15 cellular contexts compared by ENCODE assay signal in genomic region chr5:93545872-93546271, GRCh38. TPM values are rescaled to one million over a fixed set of nuclear protein-coding genes. Genes with fewer than 3 reads are reported as not detected.
A peak's percentile ranks its signal among the peaks of the same experiment; 100 is the strongest.
DNase-seq lines count a peak whose midpoint lies in the region; TF ChIP-seq lines count a peak whose summit lies in the region.
"Had no signal": no experiment of that assay in that cellular context is flagged by ENCODE, and none has a peak within 500 bp of the region (broad histone marks: within the 10 kb centered on the region; RNA-seq: fewer than 3 reads in every experiment).

No MANE protein-coding gene starts in this region.

- peaks cover 0 to 4% of the 10 kb centered on the region in 2 donors for H3K4me1 ChIP-seq in uterus

- TF ChIP-seq CTCF in chondrocyte (IDR thresholded peaks at IDR 0.05): no peak
- TF ChIP-seq CTCF in fibroblast of mammary gland (conservative IDR thresholded peaks at IDR 0.05; ENCODE audit: control insufficient read depth, insufficient read depth, low read depth, low read length): no peak
- no peak for TF ChIP-seq CTCF in uterus (IDR thresholded peaks at IDR 0.05)

- no peak for DNase-seq in chondrocyte (ENCODE audit: low spot score)
- DNase-seq in fibroblast of mammary gland (ENCODE audit: low read depth): peak; percentile 8
- DNase-seq in uterus: no peak
- no peak for DNase-seq in activated CD4-positive, alpha-beta memory T cell treated with anti-CD3 and anti-CD28 coated beads for 36 hours
- no peak for DNase-seq in iPS-NIHi7 (ENCODE audit: extremely low spot score)
- DNase-seq in NCI-H2081 (lab: John Stamatoyannopoulos, UW): no peak
- DNase-seq: C1 segment of cervical spinal cord; Calu3; CD4-positive, alpha-beta memory T cell; COR-L47; DMS153; DND-41; H7; HCEC 1CT had no signal

- H3K9me3 ChIP-seq in uterus: no peaks in the 10 kb centered on the region

- TF ChIP-seq POLR2A in uterus (IDR thresholded peaks at IDR 0.05): no peak

- H3K36me3 ChIP-seq in uterus: no peaks in the 10 kb centered on the region

- H3K4me3 ChIP-seq in fibroblast of mammary gland (ENCODE audit: control insufficient read depth, low read depth, low read length) (no peak overlapping the region), uterus (no peak overlapping the region)

- H3K9me3 Mint-ChIP-seq in chondrocyte (ENCODE audit: low read depth): peaks cover 3% of the 10 kb centered on the region
- peaks cover 3% of the 10 kb centered on the region for H3K9me3 Mint-ChIP-seq in activated CD4-positive, alpha-beta memory T cell treated with anti-CD3 and anti-CD28 coated beads for 36 hours

- POLR2A ChIA-PET in activated CD4-positive, alpha-beta memory T cell treated with anti-CD3 and anti-CD28 coated beads for 36 hours (lab: Charles Lee): no interaction called here

- H3K27me3 ChIP-seq in uterus: no peaks in the 10 kb centered on the region

- CTCF ChIA-PET in activated CD4-positive, alpha-beta memory T cell treated with anti-CD3 and anti-CD28 coated beads for 36 hours (lab: Charles Lee): no interaction called here

- peak overlapping the region; percentile 62 for H3K27ac ChIP-seq in uterus

- intact Hi-C loops in uterus (cut with DNase I; ENCODE audit: low total_unique reads): no loop called here
- intact Hi-C loops in activated CD4-positive, alpha-beta memory T cell treated with anti-CD3 and anti-CD28 coated beads for 36 hours (cut with micrococcal nuclease): no loop called here

- H3K27ac Mint-ChIP-seq in chondrocyte (ENCODE audit: unreplicated experiment): peak overlapping the region; percentile 5
- H3K27ac Mint-ChIP-seq in activated CD4-positive, alpha-beta memory T cell treated with anti-CD3 and anti-CD28 coated beads for 36 hours: no peak overlapping the region
- H3K27ac Mint-ChIP-seq: CD4-positive, alpha-beta memory T cell had no signal

- H3K4me3 Mint-ChIP-seq in chondrocyte (ENCODE audit: unreplicated experiment): no peak overlapping the region
- no peak overlapping the region for H3K4me3 Mint-ChIP-seq in activated CD4-positive, alpha-beta memory T cell treated with anti-CD3 and anti-CD28 coated beads for 36 hours
- H3K4me3 Mint-ChIP-seq: CD4-positive, alpha-beta memory T cell had no signal

- peaks cover 16% of the 10 kb centered on the region for H3K36me3 Mint-ChIP-seq in chondrocyte (ENCODE audit: low read depth)
- no peaks in the 10 kb centered on the region for H3K36me3 Mint-ChIP-seq in activated CD4-positive, alpha-beta memory T cell treated with anti-CD3 and anti-CD28 coated beads for 36 hours
- H3K36me3 Mint-ChIP-seq: CD4-positive, alpha-beta memory T cell had no signal

- H3K4me1 Mint-ChIP-seq in chondrocyte (ENCODE audit: low read depth): peaks cover 5% of the 10 kb centered on the region
- no peaks in the 10 kb centered on the region for H3K4me1 Mint-ChIP-seq in activated CD4-positive, alpha-beta memory T cell treated with anti-CD3 and anti-CD28 coated beads for 36 hours (ENCODE audit: low read depth)
- H3K4me1 Mint-ChIP-seq: CD4-positive, alpha-beta memory T cell had no signal

- H3K27me3 Mint-ChIP-seq in chondrocyte (ENCODE audit: low read depth): no peaks in the 10 kb centered on the region
- peaks cover 20% of the 10 kb centered on the region for H3K27me3 Mint-ChIP-seq in activated CD4-positive, alpha-beta memory T cell treated with anti-CD3 and anti-CD28 coated beads for 36 hours

RNA-seq across cellular contexts. Expression of gene NR2F1-AS1, which starts 35.1 kb away (rescaled TPM):
- total RNA-seq in chondrocyte (16.2 to 20.0 TPM (median 19.7 TPM) in 3 replicates), uterus (10 to 100 TPM in 3 of 4 donors, 1 to 10 TPM in 1; 4.4 to 46.1 (median 19.9) TPM)
- not detected for total RNA-seq in activated CD4-positive, alpha-beta memory T cell treated with anti-CD3 and anti-CD28 coated beads for 36 hours
- total RNA-seq: CD4-positive, alpha-beta memory T cell had no signal

RNA-seq across cellular contexts. Expression of gene NR2F1, which starts 37.1 kb away (rescaled TPM):
- total RNA-seq in chondrocyte (28.7 to 41.9 TPM (median 30.8 TPM) in 3 replicates), uterus (10 to 100 TPM; 26.8 to 55.0 (median 40.6) TPM)
- not detected for total RNA-seq in activated CD4-positive, alpha-beta memory T cell treated with anti-CD3 and anti-CD28 coated beads for 36 hours
- total RNA-seq: CD4-positive, alpha-beta memory T cell; H1; H7 had no signal

Comparison
In these comparisons a context has a peak if more than half of its experiments do, and no peak if none do; other contexts are left out.
1. RNA of gene NR2F1-AS1, which starts 35.1 kb away (total RNA-seq): 4.4 to 46.1 TPM in uterus and 16.2 to 20.0 TPM in chondrocyte; not detected in activated CD4-positive, alpha-beta memory T cell treated with anti-CD3 and anti-CD28 coated beads for 36 hours; every median in the first group is over 4 times any median in the second.
2. RNA of gene NR2F1, which starts 37.1 kb away (total RNA-seq): 26.8 to 55.0 TPM in uterus and 28.7 to 41.9 TPM in chondrocyte; not detected in activated CD4-positive, alpha-beta memory T cell treated with anti-CD3 and anti-CD28 coated beads for 36 hours; every median in the first group is over 10 times any median in the second.